ENCODE assay signal across 8 cellular contexts in genomic region chr1:156838972-156839371, GRCh38. TPM values are rescaled to one million over a fixed set of nuclear protein-coding genes. Genes with fewer than 3 reads are reported as not detected.
A peak's percentile ranks its signal among the peaks of the same experiment; 100 is the strongest.
DNase-seq lines count a peak whose midpoint lies in the region; ATAC-seq and TF ChIP-seq lines count a peak whose summit lies in the region.
"Had no signal": no experiment of that assay in that cellular context is flagged by ENCODE, and none has a peak within 500 bp of the region (broad histone marks: within the 10 kb centered on the region; RNA-seq: fewer than 3 reads in every experiment).

No MANE protein-coding gene starts in this region.

- H3K27ac Mint-ChIP-seq in activated CD8-positive, alpha-beta memory T cell treated with anti-CD3 and anti-CD28 coated beads, Interleukin-2, amount 10 ng/mL, durations not matched to agents 7 days and 5 days, result no peak overlapping the region

- WGBS in psoas muscle, 3 donors, result 25 to 31% (median 27%) methylated on average over 7 of the region's 7 CpGs

- DNase-seq in ELR (ENCODE audit: low read depth) (peak; percentile 37), fibroblast of lung (ENCODE audit: low read depth in 2 of 2) (peak in 1 of 2 donors; percentile 17), psoas muscle (no peak), NCI-H1048 (lab: John Stamatoyannopoulos, UW) (no peak)
- DNase-seq in activated CD8-positive, alpha-beta memory T cell treated with anti-CD3 and anti-CD28 coated beads, Interleukin-2, amount 10 ng/mL, durations not matched to agents 7 days and 5 days, result peak; percentile 66

- H3K27me3 Mint-ChIP-seq in activated CD8-positive, alpha-beta memory T cell treated with anti-CD3 and anti-CD28 coated beads, Interleukin-2, amount 10 ng/mL, durations not matched to agents 7 days and 5 days, result peaks cover 28% of the 10 kb centered on the region

- H3K4me2 ChIP-seq in Loucy (ENCODE audit: low read depth, low read length, poor library complexity, severe bottlenecking) (no peak overlapping the region), fibroblast of lung (ENCODE audit: extremely low read depth, insufficient read depth, low read length) (no peak overlapping the region)

- intact Hi-C loops in psoas muscle (cut with DNase I), result loop anchor here (2.0 to 5.0 kb wide), 4 partner anchors 20 to 88 kb away; partner anchors contain the start of genes INSRR (in 1 of the 2) and NTRK1 (in 1 of the 2)

- H3K9me3 Mint-ChIP-seq in activated CD8-positive, alpha-beta memory T cell treated with anti-CD3 and anti-CD28 coated beads, Interleukin-2, amount 10 ng/mL, durations not matched to agents 7 days and 5 days (ENCODE audit: low read depth), result no peaks in the 10 kb centered on the region

- H3K36me3 Mint-ChIP-seq in activated CD8-positive, alpha-beta memory T cell treated with anti-CD3 and anti-CD28 coated beads, Interleukin-2, amount 10 ng/mL, durations not matched to agents 7 days and 5 days, result no peaks in the 10 kb centered on the region

- H3K4me3 ChIP-seq in Loucy (ENCODE audit: low read length, poor library complexity, severe bottlenecking), result no peak overlapping the region
- H3K4me3 ChIP-seq in fibroblast of lung (replicated peaks in 1 of 4; ENCODE audit: control extremely low read depth in 1 of 4, insufficient read depth in 1 of 4, low read depth in 3 of 4, low read length in 4 of 4), result no peak overlapping the region
- H3K4me3 ChIP-seq in psoas muscle, result no peak overlapping the region

- H3K27me3 ChIP-seq in Loucy (ENCODE audit: insufficient read depth, low read length, poor library complexity, severe bottlenecking) (no peaks in the 10 kb centered on the region), fibroblast of lung (ENCODE audit: control insufficient read depth, insufficient read depth, low read length) (peaks cover 45% of the 10 kb centered on the region), psoas muscle (ENCODE audit: insufficient read depth in 3 of 3, low read length in 2 of 3) (peaks cover 0 to 18% (median 5%) of the 10 kb centered on the region in 3 donors)

- no peak overlapping the region for H3K9ac ChIP-seq in Loucy (ENCODE audit: low read depth, low read length, poor library complexity, severe bottlenecking)
- no peak overlapping the region for H3K9ac ChIP-seq in fibroblast of lung (ENCODE audit: insufficient read depth, low read length)

- H3K9me2 ChIP-seq in Loucy (replicated peaks; ENCODE audit: low read depth, low read length), result no peaks in the 10 kb centered on the region

- H3K4me1 ChIP-seq in Loucy (ENCODE audit: insufficient read depth, low read length, poor library complexity, severe bottlenecking), result no peaks in the 10 kb centered on the region
- no peaks in the 10 kb centered on the region for H3K4me1 ChIP-seq in fibroblast of lung (ENCODE audit: control insufficient read depth, extremely low read depth, insufficient read depth, low read length)
- no peaks in the 10 kb centered on the region for H3K4me1 ChIP-seq in psoas muscle

- H2AFZ ChIP-seq in Loucy (ENCODE audit: low read length), result no peak overlapping the region
- H2AFZ ChIP-seq in fibroblast of lung (ENCODE audit: low read length), result no peak overlapping the region

- TF ChIP-seq CTCF in Loucy (conservative IDR thresholded peaks at IDR 0.05; ENCODE audit: low read length) (peak; percentile 98), fibroblast of lung (conservative IDR thresholded peaks at IDR 0.05 in 1 of 2, IDR thresholded peaks at IDR 0.05 in 1 of 2; ENCODE audit: low read depth in 1 of 2, low read length in 2 of 2) (peak; percentile 93 to 96), psoas muscle (IDR thresholded peaks at IDR 0.05) (peak; percentile 80)

- peaks cover 37% of the 10 kb centered on the region for H3K4me1 Mint-ChIP-seq in activated CD8-positive, alpha-beta memory T cell treated with anti-CD3 and anti-CD28 coated beads, Interleukin-2, amount 10 ng/mL, durations not matched to agents 7 days and 5 days

- H3K9me3 ChIP-seq in Loucy (ENCODE audit: insufficient read depth, low read depth, low read length), result no peaks in the 10 kb centered on the region
- H3K9me3 ChIP-seq in fibroblast of lung (ENCODE audit: control insufficient read depth, insufficient read depth, low read depth, low read length), result no peaks in the 10 kb centered on the region
- no peaks in the 10 kb centered on the region for H3K9me3 ChIP-seq in psoas muscle

- H3F3A ChIP-seq in Loucy (ENCODE audit: low read depth), result no peaks in the 10 kb centered on the region

- H3K27ac ChIP-seq in fibroblast of lung (ENCODE audit: insufficient read depth, low read length), result no peak overlapping the region
- no peak overlapping the region for H3K27ac ChIP-seq in psoas muscle

- H3K4me3 Mint-ChIP-seq in activated CD8-positive, alpha-beta memory T cell treated with anti-CD3 and anti-CD28 coated beads, Interleukin-2, amount 10 ng/mL, durations not matched to agents 7 days and 5 days, result no peak overlapping the region

- H3K79me2 ChIP-seq in Loucy (ENCODE audit: insufficient read depth, low read length) (no peaks in the 10 kb centered on the region), fibroblast of lung (ENCODE audit: control insufficient read depth, insufficient read depth, low read length) (no peaks in the 10 kb centered on the region)

- H4K20me1 ChIP-seq in Loucy (ENCODE audit: insufficient read depth, low read length, poor library complexity, severe bottlenecking) (no peaks in the 10 kb centered on the region), fibroblast of lung (ENCODE audit: control insufficient read depth, extremely low read depth, insufficient read depth, low read length) (peaks cover 2% of the 10 kb centered on the region)

- CTCF ChIA-PET in activated CD8-positive, alpha-beta memory T cell treated with anti-CD3 and anti-CD28 coated beads, Interleukin-2, amount 10 ng/mL, durations not matched to agents 7 days and 5 days (lab: Charles Lee), result interaction anchor here (0.6 to 8.4 kb wide), 38 partner anchors 10 to 1493 kb away, joined by 3 to 233 read pairs (median 5); partner anchors contain the start of genes INSRR, ISG20L2, NTRK1 and PEAR1

- ATAC-seq in activated CD8-positive, alpha-beta memory T cell treated with anti-CD3 and anti-CD28 coated beads, Interleukin-2, amount 10 ng/mL, durations not matched to agents 7 days and 5 days, result peak; percentile 60
- peak; percentile 59 to 69 (median 62) for ATAC-seq in psoas muscle
- no peak for ATAC-seq in HG03469 (IDR thresholded peaks at IDR 0.05; ENCODE audit: unreplicated experiment)

- H3K36me3 ChIP-seq in Loucy (ENCODE audit: insufficient read depth, low read length), result no peaks in the 10 kb centered on the region
- H3K36me3 ChIP-seq in fibroblast of lung (ENCODE audit: control insufficient read depth, insufficient read depth, low read length), result no peaks in the 10 kb centered on the region
- H3K36me3 ChIP-seq in psoas muscle (ENCODE audit: insufficient read depth in 1 of 2, low read depth in 1 of 2), result no peaks in the 10 kb centered on the region

RNA-seq across cellular contexts. Expression of gene INSRR, which starts 19.9 kb away (rescaled TPM):
- under 1 TPM; 0.09 to 0.19 TPM for total RNA-seq in activated CD8-positive, alpha-beta memory T cell treated with anti-CD3 and anti-CD28 coated beads, Interleukin-2, amount 10 ng/mL, durations not matched to agents 7 days and 5 days
- total RNA-seq in fibroblast of lung, result not detected in 2 replicates
- polyA plus RNA-seq in fibroblast of lung, result not detected in 2 replicates
- not detected in 2 replicates for polyA plus RNA-seq in fibroblast of lung (2012)
- not detected in 2 replicates for polyA minus RNA-seq in fibroblast of lung (ENCODE audit: low replicate concordance)
- under 1 TPM in 1 of 4 donors, not detected in 3; 0.07 TPM for total RNA-seq in psoas muscle
- under 1 TPM in 1 of 3 donors, not detected in 2; under 0.01 TPM for polyA plus RNA-seq in psoas muscle
- total RNA-seq: subcutaneous adipose tissue had no signal

RNA-seq across cellular contexts. Expression of gene NTRK1, which starts 21.7 kb away (rescaled TPM):
- total RNA-seq in activated CD8-positive, alpha-beta memory T cell treated with anti-CD3 and anti-CD28 coated beads, Interleukin-2, amount 10 ng/mL, durations not matched to agents 7 days and 5 days, result 1 to 10 TPM; 2.8 to 8.8 TPM
- total RNA-seq in fibroblast of lung, result not detected in 2 replicates
- not detected in 2 replicates for polyA plus RNA-seq in fibroblast of lung
- not detected in 2 replicates for polyA plus RNA-seq in fibroblast of lung (2012)
- polyA minus RNA-seq in fibroblast of lung (ENCODE audit: low replicate concordance), result not detected in 2 replicates
- under 1 TPM; 0.16 to 0.92 (median 0.44) TPM for total RNA-seq in psoas muscle
- polyA plus RNA-seq in psoas muscle, result under 1 TPM; 0.07 to 0.65 (median 0.58) TPM

RNA-seq across cellular contexts. Expression of gene SH2D2A, which starts 22.3 kb away (rescaled TPM):
- total RNA-seq in activated CD8-positive, alpha-beta memory T cell treated with anti-CD3 and anti-CD28 coated beads, Interleukin-2, amount 10 ng/mL, durations not matched to agents 7 days and 5 days, result 100 to 1,000 TPM; 157 to 205 TPM
- total RNA-seq in fibroblast of lung (not detected in 2 replicates), psoas muscle (under 1 TPM; 0.37 to 0.82 (median 0.60) TPM)
- polyA plus RNA-seq in fibroblast of lung (not detected in 2 replicates), psoas muscle (under 1 TPM in 2 of 3 donors, not detected in 1; 0.25 to 0.26 TPM)
- polyA plus RNA-seq in fibroblast of lung (2012), result 0.08 and 0.16 TPM in 2 replicates
- polyA minus RNA-seq in fibroblast of lung (ENCODE audit: low replicate concordance), result not detected in 2 replicates

RNA-seq across cellular contexts. Expression of gene PEAR1, which starts 54.5 kb away (rescaled TPM):
- not detected for total RNA-seq in activated CD8-positive, alpha-beta memory T cell treated with anti-CD3 and anti-CD28 coated beads, Interleukin-2, amount 10 ng/mL, durations not matched to agents 7 days and 5 days
- total RNA-seq in fibroblast of lung (2.3 and 2.6 TPM in 2 replicates), psoas muscle (1 to 10 TPM; 3.8 to 7.3 (median 4.1) TPM)
- polyA plus RNA-seq in fibroblast of lung (13.5 and 41.5 TPM in 2 replicates), psoas muscle (1 to 10 TPM; 2.1 to 4.6 (median 2.6) TPM)
- 15.5 and 55.2 TPM in 2 replicates for polyA plus RNA-seq in fibroblast of lung (2012)
- polyA minus RNA-seq in fibroblast of lung (ENCODE audit: low replicate concordance), result 27.7 and 69.9 TPM in 2 replicates

Comparison
In these comparisons a context has a peak if more than half of its experiments do, and no peak if none do; other contexts are left out.
1. DNase-seq: peak in ELR (single experiment) and activated CD8-positive, alpha-beta memory T cell treated with anti-CD3 and anti-CD28 coated beads, Interleukin-2, amount 10 ng/mL, durations not matched to agents 7 days and 5 days (single experiment); none in psoas muscle (0 of 2) and NCI-H1048 (single experiment).
2. RNA of gene SH2D2A, which starts 22.3 kb away (total RNA-seq): 157 to 205 TPM in activated CD8-positive, alpha-beta memory T cell treated with anti-CD3 and anti-CD28 coated beads, Interleukin-2, amount 10 ng/mL, durations not matched to agents 7 days and 5 days; 0.37 to 0.82 TPM in psoas muscle and not detected in fibroblast of lung; every median in the first group is over 10 times any median in the second.
3. Peak in every context shown above with its lines, with median percentiles within 50 percentile points of each other: CTCF ChIP-seq.